ENCODE assay signal across 25 cellular contexts in genomic region chr5:5198815-5199214, GRCh38. TPM values are rescaled to one million over a fixed set of nuclear protein-coding genes. Genes with fewer than 3 reads are reported as not detected.
"Had no signal": no experiment of that assay in that cellular context is flagged by ENCODE, and none has a peak within 500 bp of the region (broad histone marks: within the 10 kb centered on the region; RNA-seq: fewer than 3 reads in every experiment).

No MANE protein-coding gene starts in this region.

- H3K27ac ChIP-seq: left ventricle myocardium inferior, neural progenitor cell, ovary, right atrium auricular region, right lobe of liver, transverse colon, upper lobe of left lung, vagina had no signal

- H3K4me3 ChIP-seq: left ventricle myocardium inferior, lung, neural progenitor cell, ovary, right atrium auricular region, right lobe of liver, smooth muscle cell, transverse colon, upper lobe of left lung, vagina had no signal

- H3K9me3 ChIP-seq: ovary, right atrium auricular region, right lobe of liver, transverse colon, upper lobe of left lung, vagina had no signal

- H3K4me1 ChIP-seq: left ventricle myocardium inferior, neural progenitor cell, right atrium auricular region, right lobe of liver, transverse colon, upper lobe of left lung, vagina had no signal

- ATAC-seq: left colon; natural killer cell; right lobe of liver; stimulated activated memory B cell treated with anti-CD40 and anti-IgM and Interleukin-4, amounts not matched to agents 10 μg/mL and 1 μg/mL and 100 μg/mL, for 72 hours; stimulated activated naive CD8-positive, alpha-beta T cell treated with anti-CD3 and anti-CD28 coated beads, Interleukin-15, amount 100 ng/mL, for 72 hours had no signal

- DNase-seq: hypothalamus; immature natural killer cell; kidney; left colon; left ventricle myocardium inferior; natural killer cell; nephron progenitor cell; ovary; right lobe of liver; stimulated activated CD4-positive, alpha-beta T cell treated with anti-CD3 and anti-CD28 coated beads, Interleukin-1b, Interleukin-23, amount 100 ng/mL, for 48 hours; stimulated activated CD4-positive, alpha-beta T cell treated with anti-CD3 and anti-CD28 coated beads, Interleukin-2, amount 100 ng/mL, for 48 hours; stimulated activated CD4-positive, alpha-beta T cell treated with anti-CD3 and anti-CD28 coated beads, Interleukin-4, amount 100 ng/mL, for 4 hours; stimulated activated CD8-positive, alpha-beta memory T cell treated with anti-CD3 and anti-CD28 coated beads, Interleukin-4, amount 100 ng/mL, for 48 hours; stimulated activated naive CD4-positive, alpha-beta T cell treated with Interleukin-2 at 50 U/mL for 16 hours; stimulated activated naive CD8-positive, alpha-beta T cell treated with anti-CD3 and anti-CD28 coated beads, Interleukin-15, amount 100 ng/mL, for 72 hours; substantia nigra; transverse colon; upper lobe of left lung had no signal

- H3K27me3 ChIP-seq: neural progenitor cell, ovary, right atrium auricular region, right lobe of liver, transverse colon, upper lobe of left lung, vagina had no signal

- H3K36me3 ChIP-seq: left ventricle myocardium inferior, neural progenitor cell, ovary, right atrium auricular region, right lobe of liver, transverse colon, upper lobe of left lung, vagina had no signal

RNA-seq across cellular contexts. Expression of gene ADAMTS16, which starts 58.7 kb away (rescaled TPM):
- total RNA-seq: left ventricle myocardium inferior, natural killer cell, pulmonary artery endothelial cell, right atrium auricular region, right lobe of liver had no signal
